ENCODE assay signal across 21 cellular contexts in genomic region chr19:13966684-13967128, GRCh38. TPM values are rescaled to one million over a fixed set of nuclear protein-coding genes. Genes with fewer than 3 reads are reported as not detected.
"Had no signal": no experiment of that assay in that cellular context is flagged by ENCODE, and none has a peak within 500 bp of the region (broad histone marks: within the 10 kb centered on the region; RNA-seq: fewer than 3 reads in every experiment).

No MANE protein-coding gene starts in this region.

- H3K9ac ChIP-seq: SK-N-SH had no signal

- H3K9me3 ChIP-seq: SK-N-SH had no signal

- DNase-seq: KBM-7, MV-4-11, NCI-H1092, NCI-H1105 treated with DMSO at 0.1 percent for 48 hours, NCI-H1417 treated with DMSO at 0.1 percent for 48 hours, NCI-H146, NCI-H1694 treated with DMSO at 0.1 percent for 48 hours, NCI-H1930, NCI-H2081, NCI-H2107, NCI-H2171, NCI-H226, NCI-H446, NCI-H510A, NCI-H524 treated with DMSO at 0.1 percent for 48 hours, NCI-H69, NCI-H774, RPMI8226, SHP77, SK-N-SH had no signal

- H3K4me2 ChIP-seq: SK-N-SH had no signal

RNA-seq across cellular contexts. Expression of gene PODNL1, which starts 28.5 kb away (rescaled TPM):
- total RNA-seq: SK-MEL-5 had no signal
